Comparison of ENCODE assay signal across 11 cellular contexts in genomic region chr11:126163074-126163700, GRCh38. TPM values are rescaled to one million over a fixed set of nuclear protein-coding genes. Genes with fewer than 3 reads are reported as not detected.
DNase-seq lines count a peak whose midpoint lies in the region; ATAC-seq and TF ChIP-seq lines count a peak whose summit lies in the region.
"Had no signal": no experiment of that assay in that cellular context is flagged by ENCODE, and none has a peak within 500 bp of the region (broad histone marks: within the 10 kb centered on the region; RNA-seq: fewer than 3 reads in every experiment).

No MANE protein-coding gene starts in this region.

- TF ChIP-seq CTCF in neural progenitor cell (IDR thresholded peaks at IDR 0.05) (no peak), CD14-positive monocyte (IDR thresholded peaks at IDR 0.05) (no peak)

- peaks cover 57% of the 10 kb centered on the region for H3F3A ChIP-seq in neural progenitor cell (ENCODE audit: low read depth)

- H3K9me3 Mint-ChIP-seq in neural progenitor cell, result peaks cover 2% of the 10 kb centered on the region
- no peaks in the 10 kb centered on the region for H3K9me3 Mint-ChIP-seq in stimulated activated memory B cell treated with anti-CD40 and anti-IgM and Interleukin-4, amounts not matched to agents 10 μg/mL and 1 μg/mL and 100 μg/mL, for 72 hours
- H3K9me3 Mint-ChIP-seq in CD14-positive monocyte, result no peaks in the 10 kb centered on the region
- H3K9me3 Mint-ChIP-seq: activated naive CD4-positive, alpha-beta T cell treated with anti-CD3 and anti-CD28 coated beads, Interleukin-2, amount 50 U/mL, for 24 hours had no signal

- peak overlapping the region; percentile 69 for H3K9ac ChIP-seq in BLaER1
- H3K9ac ChIP-seq in neural progenitor cell, result no peak overlapping the region

- H2AFZ ChIP-seq in neural progenitor cell (replicated peaks), result peak overlapping the region; percentile 55

- H3K4me3 ChIP-seq in BLaER1, result 0 out of 2 replicates have a peak overlapping the region, but pooled peaks have one; percentile 4
- H3K4me3 ChIP-seq in ectodermal cell (ENCODE audit: insufficient read depth, low read depth, low read length), result no peak overlapping the region
- H3K4me3 ChIP-seq in neural progenitor cell, result peak overlapping the region; percentile 36

- H3K4me1 ChIP-seq in BLaER1 (peaks cover 94% of the 10 kb centered on the region), ectodermal cell (ENCODE audit: control insufficient read depth, insufficient read depth, low read length) (peaks cover 62% of the 10 kb centered on the region), neural progenitor cell (peaks cover 68% of the 10 kb centered on the region)

- H3K4me1 Mint-ChIP-seq in neural progenitor cell (peaks cover 53% of the 10 kb centered on the region), CD14-positive monocyte (no peaks in the 10 kb centered on the region)
- H3K4me1 Mint-ChIP-seq in stimulated activated memory B cell treated with anti-CD40 and anti-IgM and Interleukin-4, amounts not matched to agents 10 μg/mL and 1 μg/mL and 100 μg/mL, for 72 hours, result no peaks in the 10 kb centered on the region
- H3K4me1 Mint-ChIP-seq: activated naive CD4-positive, alpha-beta T cell treated with anti-CD3 and anti-CD28 coated beads, Interleukin-2, amount 50 U/mL, for 24 hours had no signal

- H3K36me3 ChIP-seq in BLaER1, result no peaks in the 10 kb centered on the region
- no peaks in the 10 kb centered on the region for H3K36me3 ChIP-seq in ectodermal cell (ENCODE audit: control insufficient read depth, insufficient read depth, low read length)
- H3K36me3 ChIP-seq in neural progenitor cell, result no peaks in the 10 kb centered on the region

- H3K4me2 ChIP-seq in BLaER1 (peak overlapping the region; percentile 77), neural progenitor cell (peak overlapping the region; percentile 74)

- peak overlapping the region; percentile 69 for H3K4me3 Mint-ChIP-seq in neural progenitor cell
- H3K4me3 Mint-ChIP-seq in stimulated activated memory B cell treated with anti-CD40 and anti-IgM and Interleukin-4, amounts not matched to agents 10 μg/mL and 1 μg/mL and 100 μg/mL, for 72 hours, result no peak overlapping the region
- H3K4me3 Mint-ChIP-seq in CD14-positive monocyte, result no peak overlapping the region
- H3K4me3 Mint-ChIP-seq: activated naive CD4-positive, alpha-beta T cell treated with anti-CD3 and anti-CD28 coated beads, Interleukin-2, amount 50 U/mL, for 24 hours; T-helper 17 cell had no signal

- H4K20me1 ChIP-seq in BLaER1 (no peaks in the 10 kb centered on the region), neural progenitor cell (ENCODE audit: low read depth) (peaks cover 4% of the 10 kb centered on the region)

- no peaks in the 10 kb centered on the region for H3K27me3 ChIP-seq in BLaER1
- no peaks in the 10 kb centered on the region for H3K27me3 ChIP-seq in ectodermal cell (ENCODE audit: control insufficient read depth, insufficient read depth, low read length, poor library complexity, severe bottlenecking)
- no peaks in the 10 kb centered on the region for H3K27me3 ChIP-seq in neural progenitor cell

- ATAC-seq in stimulated activated memory B cell treated with anti-CD40 and anti-IgM and Interleukin-4, amounts not matched to agents 10 μg/mL and 1 μg/mL and 100 μg/mL, for 72 hours, result no peak
- no peak for ATAC-seq in HG03432 (IDR thresholded peaks at IDR 0.05; ENCODE audit: unreplicated experiment)
- ATAC-seq: T-helper 17 cell had no signal

- H3K36me3 Mint-ChIP-seq in neural progenitor cell (no peaks in the 10 kb centered on the region), CD14-positive monocyte (no peaks in the 10 kb centered on the region)
- no peaks in the 10 kb centered on the region for H3K36me3 Mint-ChIP-seq in stimulated activated memory B cell treated with anti-CD40 and anti-IgM and Interleukin-4, amounts not matched to agents 10 μg/mL and 1 μg/mL and 100 μg/mL, for 72 hours
- H3K36me3 Mint-ChIP-seq: activated naive CD4-positive, alpha-beta T cell treated with anti-CD3 and anti-CD28 coated beads, Interleukin-2, amount 50 U/mL, for 24 hours had no signal

- H3K27ac ChIP-seq in BLaER1 (peak overlapping the region; percentile 81), ectodermal cell (ENCODE audit: insufficient read depth, low read depth, low read length, poor library complexity, severe bottlenecking) (peak overlapping the region; percentile 67), neural progenitor cell (peak overlapping the region; percentile 73)

- WGBS in ectodermal cell, 2 experiments, result 49 to 51% methylated on average over 22 of the region's 22 CpGs

- no peaks in the 10 kb centered on the region for H3K79me2 ChIP-seq in neural progenitor cell (ENCODE audit: low read depth)

- DNase-seq in NCI-H128 (lab: John Stamatoyannopoulos, UW; ENCODE audit: unreplicated experiment) (peak; percentile 21), neural progenitor cell (ENCODE audit: low spot score) (peak; percentile 83), NOMO-1 (lab: John Stamatoyannopoulos, UW; ENCODE audit: unreplicated experiment in 2 of 2) (no peak), CD14-positive monocyte (ENCODE audit: low spot score) (no peak)
- DNase-seq: GDM1, T-helper 17 cell had no signal

- peak overlapping the region; percentile 93 for H3K27ac Mint-ChIP-seq in neural progenitor cell
- H3K27ac Mint-ChIP-seq in stimulated activated memory B cell treated with anti-CD40 and anti-IgM and Interleukin-4, amounts not matched to agents 10 μg/mL and 1 μg/mL and 100 μg/mL, for 72 hours, result no peak overlapping the region
- no peak overlapping the region for H3K27ac Mint-ChIP-seq in CD14-positive monocyte
- H3K27ac Mint-ChIP-seq: activated naive CD4-positive, alpha-beta T cell treated with anti-CD3 and anti-CD28 coated beads, Interleukin-2, amount 50 U/mL, for 24 hours; T-helper 17 cell had no signal

- intact Hi-C loops in CD14-positive monocyte (cut with micrococcal nuclease), result no loop called here

- H3K27me3 Mint-ChIP-seq in neural progenitor cell (ENCODE audit: insufficient read depth, low read depth), result peaks cover 3% of the 10 kb centered on the region
- peaks cover 18% of the 10 kb centered on the region for H3K27me3 Mint-ChIP-seq in stimulated activated memory B cell treated with anti-CD40 and anti-IgM and Interleukin-4, amounts not matched to agents 10 μg/mL and 1 μg/mL and 100 μg/mL, for 72 hours
- H3K27me3 Mint-ChIP-seq in CD14-positive monocyte (ENCODE audit: low read depth in 3 of 3), result peaks cover 2 to 3% (median 2%) of the 10 kb centered on the region in 3 donors
- H3K27me3 Mint-ChIP-seq: activated naive CD4-positive, alpha-beta T cell treated with anti-CD3 and anti-CD28 coated beads, Interleukin-2, amount 50 U/mL, for 24 hours had no signal

- H3K9me3 ChIP-seq in BLaER1, result no peaks in the 10 kb centered on the region
- no peaks in the 10 kb centered on the region for H3K9me3 ChIP-seq in ectodermal cell (ENCODE audit: control insufficient read depth, low read length)
- H3K9me3 ChIP-seq in neural progenitor cell (ENCODE audit: low read depth), result no peaks in the 10 kb centered on the region

RNA-seq across cellular contexts. Expression of gene RPUSD4, which starts 48.3 kb away (rescaled TPM):
- 40.4 TPM for polyA plus RNA-seq in ectodermal cell (2013, experiment 1 of 4)
- polyA plus RNA-seq in ectodermal cell (2013, experiment 2 of 4), result 42.7 TPM
- 30.1 TPM for polyA plus RNA-seq in ectodermal cell (2013, experiment 3 of 4)
- 35.7 TPM for polyA plus RNA-seq in ectodermal cell (2013, experiment 4 of 4)
- total RNA-seq in neural progenitor cell (ENCODE audit: low replicate concordance), result 46.7 and 47.1 TPM in 2 replicates
- 10 to 100 TPM in 1 of 2 donors, 1 to 10 TPM in 1; 9.0 to 10.3 TPM for polyA plus RNA-seq in CD14-positive monocyte

RNA-seq across cellular contexts. Expression of gene FAM118B, which starts 48.4 kb away (rescaled TPM):
- polyA plus RNA-seq in ectodermal cell (2013, experiment 1 of 4), result 46.4 TPM
- polyA plus RNA-seq in ectodermal cell (2013, experiment 2 of 4), result 47.1 TPM
- polyA plus RNA-seq in ectodermal cell (2013, experiment 3 of 4), result 33.8 TPM
- polyA plus RNA-seq in ectodermal cell (2013, experiment 4 of 4), result 36.5 TPM
- 42.4 and 43.2 TPM in 2 replicates for total RNA-seq in neural progenitor cell (ENCODE audit: low replicate concordance)
- polyA plus RNA-seq in CD14-positive monocyte, result 10 to 100 TPM; 16.5 to 18.7 TPM

Comparison
In these comparisons a context has a peak if more than half of its experiments do, and no peak if none do; other contexts are left out.
1. DNase-seq: peak in NCI-H128 (single experiment) and neural progenitor cell (single experiment); none in NOMO-1 (0 of 2) and CD14-positive monocyte (single experiment).
2. Peak in every context shown above with its lines, with median percentiles within 50 percentile points of each other: H3K27ac ChIP-seq.